In the genomic region with DNA sequence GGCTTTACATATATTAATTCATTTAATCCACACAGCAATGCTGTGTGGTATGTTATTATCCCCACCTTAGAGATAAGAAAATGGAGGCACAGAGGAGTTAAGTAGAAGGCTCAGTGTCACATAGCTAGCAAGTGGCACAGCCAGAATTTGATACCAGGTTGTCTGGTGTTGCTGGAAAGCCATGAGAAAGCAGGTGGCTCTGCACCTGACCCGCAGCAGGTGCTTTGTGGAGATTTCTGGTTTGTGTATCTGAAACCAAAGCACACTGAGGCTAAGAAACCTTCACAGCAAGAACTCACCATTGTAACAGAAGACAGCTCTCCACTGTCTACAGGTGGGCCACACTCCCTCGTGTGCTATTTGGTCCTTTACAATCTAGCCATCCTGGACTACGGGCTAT, we compare ENCODE assay signal across 12 cellular contexts. TPM values are rescaled to one million over a fixed set of nuclear protein-coding genes. Genes with fewer than 3 reads are reported as not detected.
A peak's percentile ranks its signal among the peaks of the same experiment; 100 is the strongest.
DNase-seq lines count a peak whose midpoint lies in the region; ATAC-seq and TF ChIP-seq lines count a peak whose summit lies in the region.
"Had no signal": no experiment of that assay in that cellular context is flagged by ENCODE, and none has a peak within 500 bp of the region (broad histone marks: within the 10 kb centered on the region; RNA-seq: fewer than 3 reads in every experiment).

No MANE protein-coding gene starts in this region.

- H3K36me3 ChIP-seq in BLaER1 treated with 17β-estradiol and CSF1 and Interleukin-3, amounts not matched to agents 10 nM and 100 nM = peaks cover 26 to 65% (median 48%) of the 10 kb centered on the region in 11 experiments

- H3K27ac Mint-ChIP-seq in nephron = peak overlapping the region in 2 of 3 experiments; percentile 81 to 93

- peaks cover 24% of the 10 kb centered on the region for H3K36me3 Mint-ChIP-seq in nephron (ENCODE audit: low read depth)

- no peak overlapping the region for H3K4me3 Mint-ChIP-seq in nephron

- peaks cover 65 to 100% (median 98%) of the 10 kb centered on the region in 10 experiments for H3K4me1 ChIP-seq in BLaER1 treated with 17β-estradiol and CSF1 and Interleukin-3, amounts not matched to agents 10 nM and 100 nM

- H3K4me1 Mint-ChIP-seq in nephron = peaks cover 71% of the 10 kb centered on the region

- peaks cover 0 to 65% (median under 1%) of the 10 kb centered on the region in 11 experiments; a peak in 6 of 22 replicates for H4K20me1 ChIP-seq in BLaER1 treated with 17β-estradiol and CSF1 and Interleukin-3, amounts not matched to agents 10 nM and 100 nM

- H3K9ac ChIP-seq in BLaER1 treated with 17β-estradiol and CSF1 and Interleukin-3, amounts not matched to agents 10 nM and 100 nM = peak overlapping the region; percentile 18 to 82 (median 76); a peak in 21 of 22 replicates

- DNase-seq in COLO668 (lab: John Stamatoyannopoulos, UW; ENCODE audit: unreplicated experiment) (peak; percentile 71), DMS79 (lab: John Stamatoyannopoulos, UW) (no peak), Kasumi-1 (lab: John Stamatoyannopoulos, UW) (no peak)
- DNase-seq: activated CD8-positive, alpha-beta memory T cell treated with anti-CD3 and anti-CD28 coated beads, Interleukin-2, amount 50 U/mL, for 4 hours; hippocampal formation; NCI-H69; stimulated activated CD4-positive, alpha-beta T cell treated with anti-CD3 and anti-CD28 coated beads, Interleukin-2, amount 100 ng/mL, for 24 hours; SW 1271 had no signal

- peak overlapping the region in 4 of 10 experiments; percentile 4 to 60 (median 46); a peak in 7 of 20 replicates for H3K4me3 ChIP-seq in BLaER1 treated with 17β-estradiol and CSF1 and Interleukin-3, amounts not matched to agents 10 nM and 100 nM

- no peaks in the 10 kb centered on the region for H3K9me3 ChIP-seq in BLaER1 treated with 17β-estradiol and CSF1 and Interleukin-3, amounts not matched to agents 10 nM and 100 nM (replicated peaks in 1 of 11)

- H3K9me3 Mint-ChIP-seq in nephron = no peaks in the 10 kb centered on the region

- no peak for TF ChIP-seq CTCF in nephron (IDR thresholded peaks at IDR 0.05; ENCODE audit: unreplicated experiment in 3 of 3)

- WGBS in adipose tissue, 3 donors = 56 to 77% (median 67%) methylated on average over 3 of the region's 3 CpGs

- no peak for ATAC-seq in SK-N-SH treated with all-trans-retinoic acid at 6 μM for 48 hours

- no peaks in the 10 kb centered on the region for H3K27me3 Mint-ChIP-seq in nephron (ENCODE audit: low read depth)

- H3K4me2 ChIP-seq in BLaER1 treated with 17β-estradiol and CSF1 and Interleukin-3, amounts not matched to agents 10 nM and 100 nM = peak overlapping the region; percentile 72 to 97 (median 89)

- peak overlapping the region; percentile 72 to 94 (median 89); a peak in 21 of 22 replicates for H3K27ac ChIP-seq in BLaER1 treated with 17β-estradiol and CSF1 and Interleukin-3, amounts not matched to agents 10 nM and 100 nM
- peak overlapping the region; percentile 72 for H3K27ac ChIP-seq in adipose tissue (ENCODE audit: low read depth, low read length)

- no peaks in the 10 kb centered on the region for H3K27me3 ChIP-seq in BLaER1 treated with 17β-estradiol and CSF1 and Interleukin-3, amounts not matched to agents 10 nM and 100 nM

TF ChIP-seq in SK-N-SH treated with all-trans-retinoic acid at 6 μM for 48 hours, 23 proteins besides CTCF, POLR2A, EP300 and RAD21:
- TF ChIP-seq ZNF8 (CRISPR knock-in tag; IDR thresholded peaks at IDR 0.05) (no peak), ZNF70 (CRISPR knock-in tag; IDR thresholded peaks at IDR 0.05) (no peak), BACH2 (CRISPR knock-in tag; IDR thresholded peaks at IDR 0.05; ENCODE audit: borderline replicate concordance) (no peak), CSDC2 (CRISPR knock-in tag; IDR thresholded peaks at IDR 0.05) (no peak), ZNF565 (CRISPR knock-in tag; conservative IDR thresholded peaks at IDR 0.05; ENCODE audit: low read depth) (no peak), TCF4 (CRISPR knock-in tag; IDR thresholded peaks at IDR 0.05; ENCODE audit: borderline replicate concordance) (no peak), PPARA (CRISPR knock-in tag; IDR thresholded peaks at IDR 0.05; ENCODE audit: borderline replicate concordance) (no peak), ESRRG (CRISPR knock-in tag; IDR thresholded peaks at IDR 0.05) (no peak), ARNTL (CRISPR knock-in tag; IDR thresholded peaks at IDR 0.05; ENCODE audit: borderline replicate concordance, low read depth) (no peak), ZFP30 (CRISPR knock-in tag; IDR thresholded peaks at IDR 0.05) (no peak), TSHZ2 (CRISPR knock-in tag; IDR thresholded peaks at IDR 0.05) (no peak), OSR1 (CRISPR knock-in tag; IDR thresholded peaks at IDR 0.05) (no peak), ZC3H10 (CRISPR knock-in tag; IDR thresholded peaks at IDR 0.05) (no peak), RARB (CRISPR knock-in tag; IDR thresholded peaks at IDR 0.05) (no peak)
- TF ChIP-seq, protein P1, sequence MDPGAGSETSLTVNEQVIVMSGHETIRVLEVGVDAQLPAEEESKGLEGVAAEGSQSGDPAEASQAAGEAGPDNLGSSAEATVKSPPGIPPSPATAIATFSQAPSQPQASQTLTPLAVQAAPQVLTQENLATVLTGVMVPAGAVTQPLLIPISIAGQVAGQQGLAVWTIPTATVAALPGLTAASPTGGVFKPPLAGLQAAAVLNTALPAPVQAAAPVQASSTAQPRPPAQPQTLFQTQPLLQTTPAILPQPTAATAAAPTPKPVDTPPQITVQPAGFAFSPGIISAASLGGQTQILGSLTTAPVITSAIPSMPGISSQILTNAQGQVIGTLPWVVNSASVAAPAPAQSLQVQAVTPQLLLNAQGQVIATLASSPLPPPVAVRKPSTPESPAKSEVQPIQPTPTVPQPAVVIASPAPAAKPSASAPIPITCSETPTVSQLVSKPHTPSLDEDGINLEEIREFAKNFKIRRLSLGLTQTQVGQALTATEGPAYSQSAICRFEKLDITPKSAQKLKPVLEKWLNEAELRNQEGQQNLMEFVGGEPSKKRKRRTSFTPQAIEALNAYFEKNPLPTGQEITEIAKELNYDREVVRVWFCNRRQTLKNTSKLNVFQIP (CRISPR knock-in tag; IDR thresholded peaks at IDR 0.05; ENCODE audit: borderline replicate concordance, low read depth) = no peak
- TF ChIP-seq, protein P2, sequence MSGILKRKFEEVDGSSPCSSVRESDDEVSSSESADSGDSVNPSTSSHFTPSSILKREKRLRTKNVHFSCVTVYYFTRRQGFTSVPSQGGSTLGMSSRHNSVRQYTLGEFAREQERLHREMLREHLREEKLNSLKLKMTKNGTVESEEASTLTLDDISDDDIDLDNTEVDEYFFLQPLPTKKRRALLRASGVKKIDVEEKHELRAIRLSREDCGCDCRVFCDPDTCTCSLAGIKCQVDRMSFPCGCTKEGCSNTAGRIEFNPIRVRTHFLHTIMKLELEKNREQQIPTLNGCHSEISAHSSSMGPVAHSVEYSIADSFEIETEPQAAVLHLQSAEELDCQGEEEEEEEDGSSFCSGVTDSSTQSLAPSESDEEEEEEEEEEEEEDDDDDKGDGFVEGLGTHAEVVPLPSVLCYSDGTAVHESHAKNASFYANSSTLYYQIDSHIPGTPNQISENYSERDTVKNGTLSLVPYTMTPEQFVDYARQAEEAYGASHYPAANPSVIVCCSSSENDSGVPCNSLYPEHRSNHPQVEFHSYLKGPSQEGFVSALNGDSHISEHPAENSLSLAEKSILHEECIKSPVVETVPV (CRISPR knock-in tag; IDR thresholded peaks at IDR 0.05) = no peak

RNA-seq across cellular contexts. Expression of gene ELMO2, which starts 7.5 kb away (rescaled TPM):
- polyA plus RNA-seq in adipose tissue = 10 to 100 TPM; 13.0 to 22.8 (median 21.9) TPM
